In genomic region chr3:71400986-71401451, GRCh38 we compare ENCODE assay signal across 1 cellular context.
TF ChIP-seq lines count a peak whose summit lies in the region.

No MANE protein-coding gene starts in this region.

TF ChIP-seq in K562, 482 proteins besides CTCF, POLR2A, EP300 and RAD21 (continued from another document):
- TF ChIP-seq PML (IDR thresholded peaks at IDR 0.05; ENCODE audit: low read length), result peak; percentile 41; the same call in 1 of the 2 replicates
- TF ChIP-seq KDM1A (IDR thresholded peaks at IDR 0.05), result peak in 1 of 2 experiments; percentile 48; a peak in 2 of 4 replicates
- TF ChIP-seq MTA2 (IDR thresholded peaks at IDR 0.05; ENCODE audit: low read depth), result 0 out of 2 replicates have a peak, but pooled peaks have one; percentile 44
- peak; percentile 90 for TF ChIP-seq CBFA2T3 (IDR thresholded peaks at IDR 0.05)
- peak; percentile 44; the same call in 1 of the 2 replicates for TF ChIP-seq KLF16 (IDR thresholded peaks at IDR 0.05)
- no peak for TF ChIP-seq TBP (optimal IDR thresholded peaks at IDR 0.05; ENCODE audit: low read depth, low read length)
- no peak for TF ChIP-seq HMG20B (CRISPR knock-in tag; IDR thresholded peaks at IDR 0.05)
- no peak for TF ChIP-seq ZKSCAN3 (CRISPR knock-in tag; IDR thresholded peaks at IDR 0.05)
- TF ChIP-seq EGR1 (conservative IDR thresholded peaks at IDR 0.05), result peak; percentile 34; the same call in 1 of the 2 replicates
- TF ChIP-seq, protein P1, sequence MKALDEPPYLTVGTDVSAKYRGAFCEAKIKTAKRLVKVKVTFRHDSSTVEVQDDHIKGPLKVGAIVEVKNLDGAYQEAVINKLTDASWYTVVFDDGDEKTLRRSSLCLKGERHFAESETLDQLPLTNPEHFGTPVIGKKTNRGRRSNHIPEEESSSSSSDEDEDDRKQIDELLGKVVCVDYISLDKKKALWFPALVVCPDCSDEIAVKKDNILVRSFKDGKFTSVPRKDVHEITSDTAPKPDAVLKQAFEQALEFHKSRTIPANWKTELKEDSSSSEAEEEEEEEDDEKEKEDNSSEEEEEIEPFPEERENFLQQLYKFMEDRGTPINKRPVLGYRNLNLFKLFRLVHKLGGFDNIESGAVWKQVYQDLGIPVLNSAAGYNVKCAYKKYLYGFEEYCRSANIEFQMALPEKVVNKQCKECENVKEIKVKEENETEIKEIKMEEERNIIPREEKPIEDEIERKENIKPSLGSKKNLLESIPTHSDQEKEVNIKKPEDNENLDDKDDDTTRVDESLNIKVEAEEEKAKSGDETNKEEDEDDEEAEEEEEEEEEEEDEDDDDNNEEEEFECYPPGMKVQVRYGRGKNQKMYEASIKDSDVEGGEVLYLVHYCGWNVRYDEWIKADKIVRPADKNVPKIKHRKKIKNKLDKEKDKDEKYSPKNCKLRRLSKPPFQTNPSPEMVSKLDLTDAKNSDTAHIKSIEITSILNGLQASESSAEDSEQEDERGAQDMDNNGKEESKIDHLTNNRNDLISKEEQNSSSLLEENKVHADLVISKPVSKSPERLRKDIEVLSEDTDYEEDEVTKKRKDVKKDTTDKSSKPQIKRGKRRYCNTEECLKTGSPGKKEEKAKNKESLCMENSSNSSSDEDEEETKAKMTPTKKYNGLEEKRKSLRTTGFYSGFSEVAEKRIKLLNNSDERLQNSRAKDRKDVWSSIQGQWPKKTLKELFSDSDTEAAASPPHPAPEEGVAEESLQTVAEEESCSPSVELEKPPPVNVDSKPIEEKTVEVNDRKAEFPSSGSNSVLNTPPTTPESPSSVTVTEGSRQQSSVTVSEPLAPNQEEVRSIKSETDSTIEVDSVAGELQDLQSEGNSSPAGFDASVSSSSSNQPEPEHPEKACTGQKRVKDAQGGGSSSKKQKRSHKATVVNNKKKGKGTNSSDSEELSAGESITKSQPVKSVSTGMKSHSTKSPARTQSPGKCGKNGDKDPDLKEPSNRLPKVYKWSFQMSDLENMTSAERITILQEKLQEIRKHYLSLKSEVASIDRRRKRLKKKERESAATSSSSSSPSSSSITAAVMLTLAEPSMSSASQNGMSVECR (CRISPR knock-in tag; IDR thresholded peaks at IDR 0.05), result no peak
- no peak for TF ChIP-seq SIN3A (IDR thresholded peaks at IDR 0.05; ENCODE audit: borderline replicate concordance in 2 of 2, control insufficient read depth in 1 of 2, low read depth in 2 of 2, low read length in 2 of 2)
- TF ChIP-seq RHOXF2B (CRISPR knock-in tag; conservative IDR thresholded peaks at IDR 0.05), result no peak
- no peak for TF ChIP-seq MTA1 (IDR thresholded peaks at IDR 0.05; ENCODE audit: borderline replicate concordance)
- no peak for TF ChIP-seq ZBTB12 (CRISPR knock-in tag; IDR thresholded peaks at IDR 0.05)
- peak; percentile 74 for TF ChIP-seq TCF3 (CRISPR knock-in tag; IDR thresholded peaks at IDR 0.05)
- no peak for TF ChIP-seq ZNF212 (CRISPR knock-in tag; IDR thresholded peaks at IDR 0.05)
- TF ChIP-seq GATAD2A (IDR thresholded peaks at IDR 0.05), result 0 out of 2 replicates have a peak, but pooled peaks have one; percentile 34
- no peak for TF ChIP-seq LCOR (CRISPR knock-in tag; IDR thresholded peaks at IDR 0.05)
- peak; percentile 81 for TF ChIP-seq CBFA2T2 (conservative IDR thresholded peaks at IDR 0.05)
- TF ChIP-seq, protein P2, sequence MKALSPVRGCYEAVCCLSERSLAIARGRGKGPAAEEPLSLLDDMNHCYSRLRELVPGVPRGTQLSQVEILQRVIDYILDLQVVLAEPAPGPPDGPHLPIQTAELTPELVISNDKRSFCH (CRISPR knock-in tag; IDR thresholded peaks at IDR 0.05), result no peak
- TF ChIP-seq, protein P2 (tag; IDR thresholded peaks at IDR 0.05), result peak; percentile 90
- TF ChIP-seq PTTG1 (tag; IDR thresholded peaks at IDR 0.05; ENCODE audit: low read depth), result no peak
- TF ChIP-seq SETDB1 (IDR thresholded peaks at IDR 0.05; ENCODE audit: low read length), result no peak
- TF ChIP-seq, protein P3, sequence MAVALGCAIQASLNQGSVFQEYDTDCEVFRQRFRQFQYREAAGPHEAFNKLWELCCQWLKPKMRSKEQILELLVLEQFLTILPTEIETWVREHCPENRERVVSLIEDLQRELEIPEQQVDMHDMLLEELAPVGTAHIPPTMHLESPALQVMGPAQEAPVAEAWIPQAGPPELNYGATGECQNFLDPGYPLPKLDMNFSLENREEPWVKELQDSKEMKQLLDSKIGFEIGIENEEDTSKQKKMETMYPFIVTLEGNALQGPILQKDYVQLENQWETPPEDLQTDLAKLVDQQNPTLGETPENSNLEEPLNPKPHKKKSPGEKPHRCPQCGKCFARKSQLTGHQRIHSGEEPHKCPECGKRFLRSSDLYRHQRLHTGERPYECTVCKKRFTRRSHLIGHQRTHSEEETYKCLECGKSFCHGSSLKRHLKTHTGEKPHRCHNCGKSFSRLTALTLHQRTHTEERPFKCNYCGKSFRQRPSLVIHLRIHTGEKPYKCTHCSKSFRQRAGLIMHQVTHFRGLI (CRISPR knock-in tag; IDR thresholded peaks at IDR 0.05), result no peak
- TF ChIP-seq, protein P4, sequence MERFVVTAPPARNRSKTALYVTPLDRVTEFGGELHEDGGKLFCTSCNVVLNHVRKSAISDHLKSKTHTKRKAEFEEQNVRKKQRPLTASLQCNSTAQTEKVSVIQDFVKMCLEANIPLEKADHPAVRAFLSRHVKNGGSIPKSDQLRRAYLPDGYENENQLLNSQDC (CRISPR knock-in tag; IDR thresholded peaks at IDR 0.05), result no peak
- TF ChIP-seq POLR2AphosphoS5 (IDR thresholded peaks at IDR 0.05; ENCODE audit: control insufficient read depth, insufficient read depth, low read depth, low read length), result peak; percentile 40; the same call in 1 of the 2 replicates
- TF ChIP-seq TAL1 (IDR thresholded peaks at IDR 0.05), result peak; percentile 78
- no peak for TF ChIP-seq TSC22D4 (tag; IDR thresholded peaks at IDR 0.05)
- peak; percentile 85 for TF ChIP-seq ARID1B (IDR thresholded peaks at IDR 0.05)
- no peak for TF ChIP-seq DLX4 (CRISPR knock-in tag; IDR thresholded peaks at IDR 0.05)
- no peak for TF ChIP-seq TGIF2 (CRISPR knock-in tag; IDR thresholded peaks at IDR 0.05)
- TF ChIP-seq, protein P5, sequence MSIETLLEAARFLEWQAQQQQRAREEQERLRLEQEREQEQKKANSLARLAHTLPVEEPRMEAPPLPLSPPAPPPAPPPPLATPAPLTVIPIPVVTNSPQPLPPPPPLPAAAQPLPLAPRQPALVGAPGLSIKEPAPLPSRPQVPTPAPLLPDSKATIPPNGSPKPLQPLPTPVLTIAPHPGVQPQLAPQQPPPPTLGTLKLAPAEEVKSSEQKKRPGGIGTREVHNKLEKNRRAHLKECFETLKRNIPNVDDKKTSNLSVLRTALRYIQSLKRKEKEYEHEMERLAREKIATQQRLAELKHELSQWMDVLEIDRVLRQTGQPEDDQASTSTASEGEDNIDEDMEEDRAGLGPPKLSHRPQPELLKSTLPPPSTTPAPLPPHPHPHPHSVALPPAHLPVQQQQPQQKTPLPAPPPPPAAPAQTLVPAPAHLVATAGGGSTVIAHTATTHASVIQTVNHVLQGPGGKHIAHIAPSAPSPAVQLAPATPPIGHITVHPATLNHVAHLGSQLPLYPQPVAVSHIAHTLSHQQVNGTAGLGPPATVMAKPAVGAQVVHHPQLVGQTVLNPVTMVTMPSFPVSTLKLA (conservative IDR thresholded peaks at IDR 0.05), result peak in 1 of 2 experiments; percentile 48; a peak in 2 of 4 replicates
- TF ChIP-seq LEF1 (IDR thresholded peaks at IDR 0.05), result peak; percentile 79; the same call in 1 of the 2 replicates
- TF ChIP-seq TEAD1 (CRISPR knock-in tag; IDR thresholded peaks at IDR 0.05), result no peak
- no peak for TF ChIP-seq SLC30A9 (CRISPR knock-in tag; IDR thresholded peaks at IDR 0.05)
- TF ChIP-seq MEIS2 (IDR thresholded peaks at IDR 0.05; ENCODE audit: partially characterized antibody), result peak; percentile 17
- peak; percentile 78 for TF ChIP-seq TEAD4 (IDR thresholded peaks at IDR 0.05; ENCODE audit: low read length)
- TF ChIP-seq TEAD4 (CRISPR knock-in tag; IDR thresholded peaks at IDR 0.05; ENCODE audit: borderline replicate concordance), result no peak
- no peak for TF ChIP-seq GABPB2 (CRISPR knock-in tag; conservative IDR thresholded peaks at IDR 0.05)
- TF ChIP-seq HNRNPH1 (optimal IDR thresholded peaks at IDR 0.05; ENCODE audit: low read depth, low read length), result no peak
- 0 out of 2 replicates have a peak, but pooled peaks have one; percentile 26 for TF ChIP-seq GATA2 (CRISPR knock-in tag; IDR thresholded peaks at IDR 0.05)
- TF ChIP-seq STAT5A (IDR thresholded peaks at IDR 0.05; ENCODE audit: borderline replicate concordance, low read length), result peak; percentile 84
- peak; percentile 53 for TF ChIP-seq HDAC3 (IDR thresholded peaks at IDR 0.05; ENCODE audit: borderline replicate concordance, partially characterized antibody)
- TF ChIP-seq GTF2A2 (tag; IDR thresholded peaks at IDR 0.05), result no peak
- TF ChIP-seq ZNF431 (CRISPR knock-in tag; IDR thresholded peaks at IDR 0.05), result no peak
- TF ChIP-seq RCOR1 (IDR thresholded peaks at IDR 0.05; ENCODE audit: borderline replicate concordance in 1 of 2, low read depth in 2 of 2, low read length in 2 of 2), result peak in 1 of 2 experiments; percentile 32; a peak in 1 of 4 replicates
- TF ChIP-seq TBL1XR1 (IDR thresholded peaks at IDR 0.05; ENCODE audit: low read length in 2 of 2), result peak in 1 of 2 experiments; percentile 56; a peak in 1 of 4 replicates
- no peak for TF ChIP-seq ZBTB1 (CRISPR knock-in tag; IDR thresholded peaks at IDR 0.05; ENCODE audit: borderline replicate concordance, low read depth)
- TF ChIP-seq MAZ (CRISPR knock-in tag; conservative IDR thresholded peaks at IDR 0.05 in 1 of 2, IDR thresholded peaks at IDR 0.05 in 1 of 2), result no peak
- TF ChIP-seq, protein P6, sequence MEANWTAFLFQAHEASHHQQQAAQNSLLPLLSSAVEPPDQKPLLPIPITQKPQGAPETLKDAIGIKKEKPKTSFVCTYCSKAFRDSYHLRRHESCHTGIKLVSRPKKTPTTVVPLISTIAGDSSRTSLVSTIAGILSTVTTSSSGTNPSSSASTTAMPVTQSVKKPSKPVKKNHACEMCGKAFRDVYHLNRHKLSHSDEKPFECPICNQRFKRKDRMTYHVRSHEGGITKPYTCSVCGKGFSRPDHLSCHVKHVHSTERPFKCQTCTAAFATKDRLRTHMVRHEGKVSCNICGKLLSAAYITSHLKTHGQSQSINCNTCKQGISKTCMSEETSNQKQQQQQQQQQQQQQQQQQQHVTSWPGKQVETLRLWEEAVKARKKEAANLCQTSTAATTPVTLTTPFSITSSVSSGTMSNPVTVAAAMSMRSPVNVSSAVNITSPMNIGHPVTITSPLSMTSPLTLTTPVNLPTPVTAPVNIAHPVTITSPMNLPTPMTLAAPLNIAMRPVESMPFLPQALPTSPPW (CRISPR knock-in tag; IDR thresholded peaks at IDR 0.05), result peak; percentile 33; the same call in 1 of the 2 replicates
- TF ChIP-seq, protein P7, sequence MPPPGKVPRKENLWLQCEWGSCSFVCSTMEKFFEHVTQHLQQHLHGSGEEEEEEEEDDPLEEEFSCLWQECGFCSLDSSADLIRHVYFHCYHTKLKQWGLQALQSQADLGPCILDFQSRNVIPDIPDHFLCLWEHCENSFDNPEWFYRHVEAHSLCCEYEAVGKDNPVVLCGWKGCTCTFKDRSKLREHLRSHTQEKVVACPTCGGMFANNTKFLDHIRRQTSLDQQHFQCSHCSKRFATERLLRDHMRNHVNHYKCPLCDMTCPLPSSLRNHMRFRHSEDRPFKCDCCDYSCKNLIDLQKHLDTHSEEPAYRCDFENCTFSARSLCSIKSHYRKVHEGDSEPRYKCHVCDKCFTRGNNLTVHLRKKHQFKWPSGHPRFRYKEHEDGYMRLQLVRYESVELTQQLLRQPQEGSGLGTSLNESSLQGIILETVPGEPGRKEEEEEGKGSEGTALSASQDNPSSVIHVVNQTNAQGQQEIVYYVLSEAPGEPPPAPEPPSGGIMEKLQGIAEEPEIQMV (tag; conservative IDR thresholded peaks at IDR 0.05; ENCODE audit: low read depth), result no peak
- no peak for TF ChIP-seq TEAD2 (tag; IDR thresholded peaks at IDR 0.05)
- peak; percentile 79 for TF ChIP-seq DPF2 (IDR thresholded peaks at IDR 0.05)
- peak; percentile 87 for TF ChIP-seq NCOR1 (IDR thresholded peaks at IDR 0.05)
- no peak for TF ChIP-seq TCF7L2 (IDR thresholded peaks at IDR 0.05; ENCODE audit: low read depth, low read length)
- no peak for TF ChIP-seq XRCC3 (IDR thresholded peaks at IDR 0.05)
- 0 out of 2 replicates have a peak, but pooled peaks have one; percentile 16 for TF ChIP-seq MBD2 (IDR thresholded peaks at IDR 0.05; ENCODE audit: borderline replicate concordance, low read depth)
- no peak for TF ChIP-seq SIN3B (IDR thresholded peaks at IDR 0.05; ENCODE audit: low read depth)
- TF ChIP-seq BCL6 (CRISPR knock-in tag; IDR thresholded peaks at IDR 0.05), result no peak
- no peak for TF ChIP-seq NELFE (IDR thresholded peaks at IDR 0.05; ENCODE audit: insufficient read depth, insufficient read length)
- TF ChIP-seq MYBL2 (IDR thresholded peaks at IDR 0.05; ENCODE audit: low read depth), result peak; percentile 14; the same call in 1 of the 2 replicates
- no peak for TF ChIP-seq MYBL2 (CRISPR knock-in tag; IDR thresholded peaks at IDR 0.05; ENCODE audit: borderline replicate concordance)
- TF ChIP-seq MED1 (CRISPR knock-in tag; IDR thresholded peaks at IDR 0.05; ENCODE audit: borderline replicate concordance), result no peak
- peak; percentile 63 for TF ChIP-seq SMARCA4 (IDR thresholded peaks at IDR 0.05)
- no peak for TF ChIP-seq NFE2 (IDR thresholded peaks at IDR 0.05; ENCODE audit: low read depth)
- TF ChIP-seq FOXM1 (IDR thresholded peaks at IDR 0.05; ENCODE audit: low read depth), result peak; percentile 88
- TF ChIP-seq FOXM1 (CRISPR knock-in tag; IDR thresholded peaks at IDR 0.05; ENCODE audit: low read depth), result no peak
